ENCODE assay signal across 8 cellular contexts in genomic region chr17:48025040-48025903, GRCh38. TPM values are rescaled to one million over a fixed set of nuclear protein-coding genes. Genes with fewer than 3 reads are reported as not detected.
A peak's percentile ranks its signal among the peaks of the same experiment; 100 is the strongest.
DNase-seq lines count a peak whose midpoint lies in the region; ATAC-seq, FAIRE-seq and TF ChIP-seq lines count a peak whose summit lies in the region.

No MANE protein-coding gene starts in this region.

- ATAC-seq in GM19043 (IDR thresholded peaks at IDR 0.05; ENCODE audit: low read depth, unreplicated experiment) (peak; percentile 72), HG03432 (IDR thresholded peaks at IDR 0.05; ENCODE audit: unreplicated experiment) (peak; percentile 77)

- peak; percentile 56 for FAIRE-seq in kidney (lab: Jason Lieb, UNC)

- peak overlapping the region; percentile 48 to 63 for H3K9ac ChIP-seq in kidney (ENCODE audit: low read length in 2 of 2)

- TF ChIP-seq CTCF in kidney (IDR thresholded peaks at IDR 0.05; ENCODE audit: borderline replicate concordance, extremely low read depth, insufficient read depth) = peak; percentile 96

- H3K27ac ChIP-seq in kidney (ENCODE audit: low read depth in 2 of 2, low read length in 2 of 2) = peak overlapping the region; percentile 41 to 77

- no peaks in the 10 kb centered on the region for H3K9me3 ChIP-seq in kidney (ENCODE audit: control insufficient read depth in 1 of 2, low read length in 2 of 2)

- intact Hi-C loops in kidney (cut with DNase I) = loop anchor here (10.0 kb wide), 1 partner anchor 110 kb away; no protein-coding TSS in a partner anchor

- no peaks in the 10 kb centered on the region for H3K36me3 ChIP-seq in kidney (ENCODE audit: control insufficient read depth in 1 of 2, insufficient read depth in 2 of 2, low read length in 2 of 2)

- DNase-seq in AG20443 (ENCODE audit: low spot score) (peak; percentile 94), NCI-H460 (ENCODE audit: extremely low read depth, low read depth) (peak; percentile 95), cerebellar nuclear complex (lab: John Stamatoyannopoulos, UW) (peak; percentile 70 to 97), kidney (peak; percentile 100)
- peak; percentile 98 for DNase-seq in activated CD4-positive, CD25-positive, alpha-beta regulatory T cell treated with anti-CD3 and anti-CD28 coated beads, Interleukin-2, amount 50 U/mL, for 72 hours
- DNase-seq in stimulated activated CD4-positive, alpha-beta T cell treated with anti-CD3 and anti-CD28 coated beads, Interleukin-12 subunit alpha, Interleukin-12 subunit beta, amount 100 ng/mL, for 48 hours (ENCODE audit: low read depth in 2 of 3, low spot score in 1 of 3) = peak; percentile 96 to 99 (median 98)

- peak overlapping the region; percentile 66 to 82 for H3K4me3 ChIP-seq in kidney (ENCODE audit: low read length in 2 of 2)

- peaks cover 16 to 24% of the 10 kb centered on the region in 2 donors for H3K4me1 ChIP-seq in kidney (ENCODE audit: control insufficient read depth in 1 of 2, insufficient read depth in 1 of 2, low read depth in 1 of 2, low read length in 2 of 2)

RNA-seq across cellular contexts. Expression of gene COPZ2, which starts 12.3 kb away (rescaled TPM):
- total RNA-seq in NCI-H460 (2014; rRNA removed; shearing (Covaris generic)) = 8.5 and 12.3 TPM in 2 replicates
- polyA plus RNA-seq in NCI-H460 (2014; cell fraction: nucleus; rRNA removed) = 5.0 and 12.3 TPM in 2 replicates
- 24.9 TPM for total RNA-seq in kidney
- polyA plus RNA-seq in kidney (ENCODE audit: insufficient read depth, low read depth, low replicate concordance) = 38.2 TPM

RNA-seq across cellular contexts. Expression of gene NFE2L1, which starts 22.9 kb away (rescaled TPM):
- 123 and 142 TPM in 2 replicates for total RNA-seq in NCI-H460 (2014; rRNA removed; shearing (Covaris generic))
- polyA plus RNA-seq in NCI-H460 (2014; cell fraction: nucleus; rRNA removed) = 122 and 134 TPM in 2 replicates
- total RNA-seq in kidney = 254 TPM
- polyA plus RNA-seq in kidney (ENCODE audit: insufficient read depth, low read depth, low replicate concordance) = 146 TPM

RNA-seq across cellular contexts. Expression of gene CDK5RAP3, which starts 54.4 kb away (rescaled TPM):
- total RNA-seq in NCI-H460 (2014; rRNA removed; shearing (Covaris generic)) = 46.6 and 75.2 TPM in 2 replicates
- polyA plus RNA-seq in NCI-H460 (2014; cell fraction: nucleus; rRNA removed) = 558 and 587 TPM in 2 replicates
- total RNA-seq in kidney = 208 TPM
- polyA plus RNA-seq in kidney (ENCODE audit: insufficient read depth, low read depth, low replicate concordance) = 140 TPM

Comparison
In these comparisons a context has a peak if more than half of its experiments do, and no peak if none do; other contexts are left out.
1. Peak in every context shown above with its lines: DNase-seq, ATAC-seq, H3K4me3 ChIP-seq and H3K27ac ChIP-seq.